ENCODE assay signal across 20 cellular contexts in the genomic region with DNA sequence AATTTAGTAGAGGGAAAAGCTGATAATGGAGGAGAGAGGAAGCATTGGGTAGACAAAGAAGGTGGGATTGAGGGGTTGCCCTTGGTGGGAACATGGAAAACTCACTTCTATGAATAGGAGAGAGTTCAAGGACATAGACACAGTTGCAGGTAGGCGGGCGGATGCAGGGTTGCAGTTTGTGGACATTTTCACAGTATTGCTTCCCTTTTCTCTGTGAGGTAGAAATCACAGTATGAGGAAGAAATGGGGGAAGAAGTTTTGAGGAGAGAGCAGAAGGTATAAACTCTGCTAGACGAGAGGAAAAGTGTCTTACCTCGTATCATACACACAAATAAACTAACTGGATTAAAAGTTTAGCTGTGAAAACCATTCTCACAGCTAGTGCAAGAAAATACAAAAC.
DNase-seq lines count a peak whose midpoint lies in the region; ATAC-seq, FAIRE-seq and TF ChIP-seq lines count a peak whose summit lies in the region.
"Had no signal": no experiment of that assay in that cellular context is flagged by ENCODE, and none has a peak within 500 bp of the region (broad histone marks: within the 10 kb centered on the region; RNA-seq: fewer than 3 reads in every experiment).

No MANE protein-coding gene starts in this region.

- peak; percentile 15 for DNase-seq in activated CD4-positive, alpha-beta T cell treated with anti-CD3 and anti-CD28 coated beads, Interleukin-2, amount 10 ng/mL, durations not matched to agents 24 days and 14 days
- no peak for DNase-seq in activated CD4-positive, alpha-beta T cell treated with anti-CD3 and anti-CD28 coated beads, Interleukin-2, amount 10 ng/mL, durations not matched to agents 7 days and 5 days
- no peak for DNase-seq in K562 (ENCODE audit: extremely low read depth in 1 of 4, low spot score in 3 of 4)
- DNase-seq in smooth muscle cell (lab: John Stamatoyannopoulos, UW; ENCODE audit: unreplicated experiment), result no peak
- DNase-seq in AML-193 (lab: John Stamatoyannopoulos, UW), result no peak
- DNase-seq in cerebellar cortex (ENCODE audit: low spot score), result no peak
- DNase-seq in sigmoid colon, result no peak
- DNase-seq: 8988T; CD4-positive, alpha-beta T cell; DMS153; DMS79 treated with DMSO at 0.1 percent for 48 hours; EL; HCEC 1CT; HFFc6; KBM-7 had no signal

- no peak overlapping the region for H3K4me3 ChIP-seq in K562
- no peak overlapping the region for H3K4me3 ChIP-seq in smooth muscle cell
- H3K4me3 ChIP-seq in sigmoid colon, result no peak overlapping the region
- H3K4me3 ChIP-seq: BLaER1 treated with 17β-estradiol and CSF1 and Interleukin-3, amounts not matched to agents 10 nM and 100 nM had no signal

- H3K4me3 Mint-ChIP-seq in activated CD4-positive, alpha-beta T cell treated with anti-CD3 and anti-CD28 coated beads, Interleukin-2, amount 10 ng/mL, durations not matched to agents 24 days and 14 days, result no peak overlapping the region
- H3K4me3 Mint-ChIP-seq in activated CD4-positive, alpha-beta T cell treated with anti-CD3 and anti-CD28 coated beads, Interleukin-2, amount 10 ng/mL, durations not matched to agents 7 days and 5 days, result no peak overlapping the region
- H3K4me3 Mint-ChIP-seq: CD4-positive, alpha-beta T cell; HFFc6 had no signal

- no peaks in the 10 kb centered on the region for H3F3A ChIP-seq in smooth muscle cell (ENCODE audit: low read depth)

- H3K4me1 ChIP-seq in K562 (replicated peaks in 1 of 2; ENCODE audit: control insufficient read depth in 2 of 2, insufficient read depth in 2 of 2, low read length in 2 of 2), result peaks cover 0 to 10% of the 10 kb centered on the region in 2 experiments; a peak in 2 of 5 replicates
- no peaks in the 10 kb centered on the region for H3K4me1 ChIP-seq in smooth muscle cell (ENCODE audit: low read depth)
- peaks cover 0 to 12% (median 2%) of the 10 kb centered on the region in 4 donors for H3K4me1 ChIP-seq in sigmoid colon

- no peaks in the 10 kb centered on the region for H3K36me3 Mint-ChIP-seq in activated CD4-positive, alpha-beta T cell treated with anti-CD3 and anti-CD28 coated beads, Interleukin-2, amount 10 ng/mL, durations not matched to agents 24 days and 14 days (ENCODE audit: low read depth)
- no peaks in the 10 kb centered on the region for H3K36me3 Mint-ChIP-seq in activated CD4-positive, alpha-beta T cell treated with anti-CD3 and anti-CD28 coated beads, Interleukin-2, amount 10 ng/mL, durations not matched to agents 7 days and 5 days (ENCODE audit: low read depth)

- no TSS peak for BruUV-seq in K562 (replicated peaks; lab: Mats Ljungman, UMichigan)

- H3K36me3 ChIP-seq in K562 (ENCODE audit: control insufficient read depth, insufficient read depth, low read length), result no peaks in the 10 kb centered on the region
- H3K36me3 ChIP-seq in smooth muscle cell (ENCODE audit: low read depth), result no peaks in the 10 kb centered on the region
- H3K36me3 ChIP-seq in sigmoid colon, result no peaks in the 10 kb centered on the region
- H3K36me3 ChIP-seq: BLaER1 treated with 17β-estradiol and CSF1 and Interleukin-3, amounts not matched to agents 10 nM and 100 nM had no signal

- CTCF ChIA-PET in activated CD4-positive, alpha-beta T cell treated with anti-CD3 and anti-CD28 coated beads, Interleukin-2, amount 10 ng/mL, durations not matched to agents 7 days and 5 days (lab: Charles Lee), result no interaction called here
- CTCF ChIA-PET in K562 (lab: Yijun Ruan, JAX; ENCODE audit: low intra/inter-chr PET ratio), result no interaction called here

- intact Hi-C loops in activated CD4-positive, alpha-beta T cell treated with anti-CD3 and anti-CD28 coated beads, Interleukin-2, amount 10 ng/mL, durations not matched to agents 24 days and 14 days (cut with micrococcal nuclease), result no loop called here
- intact Hi-C loops in K562 (cut with micrococcal nuclease) (no loop called here), sigmoid colon (cut with DNase I) (no loop called here)

- POLR2A ChIA-PET in activated CD4-positive, alpha-beta T cell treated with anti-CD3 and anti-CD28 coated beads, Interleukin-2, amount 10 ng/mL, durations not matched to agents 7 days and 5 days (lab: Charles Lee), result no interaction called here
- POLR2A ChIA-PET in K562 (lab: Yijun Ruan, JAX), result interaction anchor here (0.5 kb wide), 1 partner anchor 507 kb away, joined by 3 read pairs; no protein-coding TSS in a partner anchor

- TF ChIP-seq CTCF in K562 (IDR thresholded peaks at IDR 0.05 in 2 of 3, conservative IDR thresholded peaks at IDR 0.05 in 1 of 3; ENCODE audit: insufficient read depth in 2 of 3, low read depth in 1 of 3, low read length in 3 of 3), result no peak
- no peak for TF ChIP-seq CTCF in smooth muscle cell (IDR thresholded peaks at IDR 0.05; ENCODE audit: borderline replicate concordance, insufficient read depth, poor library complexity, severe bottlenecking)
- TF ChIP-seq CTCF in sigmoid colon (IDR thresholded peaks at IDR 0.05), result no peak

- H3K9ac ChIP-seq in K562 (ENCODE audit: insufficient read depth in 1 of 2, low read depth in 2 of 2, low read length in 2 of 2) (no peak overlapping the region), smooth muscle cell (ENCODE audit: low read depth) (no peak overlapping the region)
- H3K9ac ChIP-seq: BLaER1 treated with 17β-estradiol and CSF1 and Interleukin-3, amounts not matched to agents 10 nM and 100 nM had no signal

- H3K9me1 ChIP-seq in K562 (ENCODE audit: control insufficient read depth, insufficient read depth, low read length), result no peaks in the 10 kb centered on the region

- no peaks in the 10 kb centered on the region for H3K79me2 ChIP-seq in K562 (ENCODE audit: control insufficient read depth, insufficient read depth, low read length)
- H3K79me2 ChIP-seq in smooth muscle cell (ENCODE audit: low read depth), result no peaks in the 10 kb centered on the region

- no peak for TF ChIP-seq RAD21 in K562 (CRISPR knock-in tag; conservative IDR thresholded peaks at IDR 0.05 in 1 of 2, IDR thresholded peaks at IDR 0.05 in 1 of 2)

- H3K9me3 ChIP-seq in K562 (replicated peaks; ENCODE audit: control insufficient read depth, insufficient read depth, low read depth, low read length) (no peaks in the 10 kb centered on the region; the same call in 1 of the 2 replicates), smooth muscle cell (replicated peaks; ENCODE audit: low read depth) (no peaks in the 10 kb centered on the region), sigmoid colon (no peaks in the 10 kb centered on the region)

- H3K4me2 ChIP-seq in K562 (ENCODE audit: insufficient read depth, low read length), result no peak overlapping the region
- H3K4me2 ChIP-seq in smooth muscle cell, result no peak overlapping the region

- no peak for TF ChIP-seq EP300 in K562 (IDR thresholded peaks at IDR 0.05; ENCODE audit: low read length)
- TF ChIP-seq EP300 in sigmoid colon (IDR thresholded peaks at IDR 0.05), result no peak

- H2AFZ ChIP-seq in K562 (ENCODE audit: low read depth, low read length), result no peak overlapping the region
- no peak overlapping the region for H2AFZ ChIP-seq in smooth muscle cell (ENCODE audit: low read depth)

- H3K9me3 Mint-ChIP-seq in activated CD4-positive, alpha-beta T cell treated with anti-CD3 and anti-CD28 coated beads, Interleukin-2, amount 10 ng/mL, durations not matched to agents 24 days and 14 days, result no peaks in the 10 kb centered on the region
- H3K9me3 Mint-ChIP-seq in activated CD4-positive, alpha-beta T cell treated with anti-CD3 and anti-CD28 coated beads, Interleukin-2, amount 10 ng/mL, durations not matched to agents 7 days and 5 days, result no peaks in the 10 kb centered on the region
- H3K9me3 Mint-ChIP-seq: CD4-positive, alpha-beta T cell had no signal

- no peak for TF ChIP-seq POLR2A in K562 (conservative IDR thresholded peaks at IDR 0.05)
- no peak for TF ChIP-seq POLR2A in sigmoid colon (IDR thresholded peaks at IDR 0.05)

- no peak for ATAC-seq in K562

- no peaks in the 10 kb centered on the region for H3K27me3 Mint-ChIP-seq in activated CD4-positive, alpha-beta T cell treated with anti-CD3 and anti-CD28 coated beads, Interleukin-2, amount 10 ng/mL, durations not matched to agents 24 days and 14 days
- H3K27me3 Mint-ChIP-seq in activated CD4-positive, alpha-beta T cell treated with anti-CD3 and anti-CD28 coated beads, Interleukin-2, amount 10 ng/mL, durations not matched to agents 7 days and 5 days, result no peaks in the 10 kb centered on the region

- WGBS in K562 (ENCODE audit: insufficient coverage, low coverage, missing lambda C conversion rate), result 20% methylated on average over 4 of the region's 4 CpGs
- WGBS in smooth muscle cell (ENCODE audit: low lambda C conversion rate), result 80% methylated on average over 4 of the region's 4 CpGs
- WGBS in sigmoid colon, 2 donors, result 69 to 82% methylated on average over 4 of the region's 4 CpGs

- no peaks in the 10 kb centered on the region for H3K4me1 Mint-ChIP-seq in activated CD4-positive, alpha-beta T cell treated with anti-CD3 and anti-CD28 coated beads, Interleukin-2, amount 10 ng/mL, durations not matched to agents 24 days and 14 days
- no peaks in the 10 kb centered on the region for H3K4me1 Mint-ChIP-seq in activated CD4-positive, alpha-beta T cell treated with anti-CD3 and anti-CD28 coated beads, Interleukin-2, amount 10 ng/mL, durations not matched to agents 7 days and 5 days

- no peak overlapping the region for H3K27ac Mint-ChIP-seq in activated CD4-positive, alpha-beta T cell treated with anti-CD3 and anti-CD28 coated beads, Interleukin-2, amount 10 ng/mL, durations not matched to agents 24 days and 14 days
- no peak overlapping the region for H3K27ac Mint-ChIP-seq in activated CD4-positive, alpha-beta T cell treated with anti-CD3 and anti-CD28 coated beads, Interleukin-2, amount 10 ng/mL, durations not matched to agents 7 days and 5 days
- H3K27ac Mint-ChIP-seq: CD4-positive, alpha-beta T cell; HFFc6 had no signal

- FAIRE-seq in K562 (lab: Jason Lieb, UNC), result no peak
- FAIRE-seq: D721Med, G401.6, GM12892 had no signal

- H4K20me1 ChIP-seq in K562 (replicated peaks; ENCODE audit: control insufficient read depth, insufficient read depth, low read length) (no peaks in the 10 kb centered on the region), smooth muscle cell (ENCODE audit: low read depth) (no peaks in the 10 kb centered on the region)
- H4K20me1 ChIP-seq: BLaER1 treated with 17β-estradiol and CSF1 and Interleukin-3, amounts not matched to agents 10 nM and 100 nM had no signal

- no peak overlapping the region for H3K27ac ChIP-seq in K562 (ENCODE audit: extremely low read depth, low read depth, low read length)
- peak overlapping the region; percentile 67 for H3K27ac ChIP-seq in smooth muscle cell (ENCODE audit: low read depth)
- peak overlapping the region in 2 of 4 donors; percentile 59 to 69 for H3K27ac ChIP-seq in sigmoid colon
- H3K27ac ChIP-seq: BLaER1 treated with 17β-estradiol and CSF1 and Interleukin-3, amounts not matched to agents 10 nM and 100 nM; HL-60 had no signal

- peaks cover 3 to 8% of the 10 kb centered on the region in 2 experiments; a peak in 1 of 5 replicates for H3K27me3 ChIP-seq in K562 (ENCODE audit: control insufficient read depth in 2 of 2, insufficient read depth in 2 of 2, low read length in 2 of 2)
- no peaks in the 10 kb centered on the region for H3K27me3 ChIP-seq in smooth muscle cell (ENCODE audit: low read depth)
- H3K27me3 ChIP-seq in sigmoid colon, result no peaks in the 10 kb centered on the region
- H3K27me3 ChIP-seq: BLaER1 treated with 17β-estradiol and CSF1 and Interleukin-3, amounts not matched to agents 10 nM and 100 nM had no signal

- in situ Hi-C loops in K562 (cut with MboI), result no loop called here
